8 cellular contexts compared by ENCODE assay signal in genomic region chr6:145815351-145815772, GRCh38. TPM values are rescaled to one million over a fixed set of nuclear protein-coding genes. Genes with fewer than 3 reads are reported as not detected.
DNase-seq lines count a peak whose midpoint lies in the region; ATAC-seq and TF ChIP-seq lines count a peak whose summit lies in the region.

No MANE protein-coding gene starts in this region.

- H3K27me3 Mint-ChIP-seq in endothelial cell (ENCODE audit: unreplicated experiment) = peaks cover 7% of the 10 kb centered on the region

- H2AFZ ChIP-seq in ACC112 (ENCODE audit: low read length, unreplicated experiment) = peak overlapping the region; percentile 98

- H3K9me3 ChIP-seq in RWPE2 (ENCODE audit: severe bottlenecking) = no peaks in the 10 kb centered on the region
- no peaks in the 10 kb centered on the region for H3K9me3 ChIP-seq in mucosa of rectum (ENCODE audit: control insufficient read depth in 2 of 2, low read length in 2 of 2)

- no peaks in the 10 kb centered on the region for H3K9me3 Mint-ChIP-seq in endothelial cell (ENCODE audit: unreplicated experiment)

- H3K4me3 ChIP-seq in ACC112 (ENCODE audit: low read depth, low read length) = peak overlapping the region; percentile 84
- peak overlapping the region; percentile 73 for H3K4me3 ChIP-seq in RWPE2 (ENCODE audit: severe bottlenecking)
- peak overlapping the region; percentile 73 to 83 for H3K4me3 ChIP-seq in mucosa of rectum (ENCODE audit: low read length in 2 of 2)

- ATAC-seq in GM18499 (IDR thresholded peaks at IDR 0.05; ENCODE audit: insufficient read depth, unreplicated experiment) = peak; percentile 0
- ATAC-seq in HG03039 (IDR thresholded peaks at IDR 0.05; ENCODE audit: unreplicated experiment) = peak; percentile 3
- ATAC-seq in RWPE2 (ENCODE audit: low read depth) = peak; percentile 19

- no peak for TF ChIP-seq CTCF in RWPE2 (IDR thresholded peaks at IDR 0.05; ENCODE audit: poor library complexity, severe bottlenecking)
- TF ChIP-seq CTCF in endothelial cell (IDR thresholded peaks at IDR 0.05; ENCODE audit: unreplicated experiment) = no peak

- DNase-seq in RWPE2 (ENCODE audit: low spot score) = no peak
- DNase-seq in endothelial cell (ENCODE audit: low spot score) = no peak
- DNase-seq in central memory CD4-positive, alpha-beta T cell = no peak
- no peak for DNase-seq in activated gamma-delta T cell (lab: John Stamatoyannopoulos, UW)

- H3K4me1 Mint-ChIP-seq in endothelial cell (ENCODE audit: unreplicated experiment) = peaks cover 25% of the 10 kb centered on the region

- H3K4me3 Mint-ChIP-seq in endothelial cell (ENCODE audit: unreplicated experiment) = peak overlapping the region; percentile 94

- no peaks in the 10 kb centered on the region for H3K36me3 ChIP-seq in ACC112 (ENCODE audit: insufficient read depth, low read length)
- no peaks in the 10 kb centered on the region; the same call in 1 of the 2 replicates for H3K36me3 ChIP-seq in RWPE2 (ENCODE audit: low read depth)
- no peaks in the 10 kb centered on the region for H3K36me3 ChIP-seq in mucosa of rectum (ENCODE audit: control insufficient read depth in 2 of 2, insufficient read depth in 2 of 2, low read length in 2 of 2)

- H3K27ac Mint-ChIP-seq in endothelial cell (ENCODE audit: unreplicated experiment) = peak overlapping the region; percentile 86

- H3K27ac ChIP-seq in ACC112 (ENCODE audit: low read depth, low read length) = peak overlapping the region; percentile 88
- peak overlapping the region; percentile 75 for H3K27ac ChIP-seq in RWPE2 (ENCODE audit: poor library complexity, severe bottlenecking)
- peak overlapping the region; percentile 88 to 92 for H3K27ac ChIP-seq in mucosa of rectum (ENCODE audit: low read depth in 2 of 2, low read length in 2 of 2)

- H3K4me1 ChIP-seq in ACC112 (ENCODE audit: control insufficient read depth, insufficient read depth, low read length, unreplicated experiment) (peaks cover 27% of the 10 kb centered on the region), RWPE2 (ENCODE audit: insufficient read depth, poor library complexity, severe bottlenecking) (peaks cover 17% of the 10 kb centered on the region), mucosa of rectum (ENCODE audit: control insufficient read depth in 2 of 2, insufficient read depth in 2 of 2, low read length in 2 of 2) (peaks cover 11 to 19% of the 10 kb centered on the region in 2 donors)

- peak overlapping the region; percentile 86 to 89 for H3K9ac ChIP-seq in mucosa of rectum (ENCODE audit: low read depth in 1 of 2, low read length in 2 of 2)

- peaks cover 52% of the 10 kb centered on the region for H3K79me2 ChIP-seq in ACC112 (ENCODE audit: control insufficient read depth, insufficient read depth, low read length, unreplicated experiment)

- no peaks in the 10 kb centered on the region for H3K36me3 Mint-ChIP-seq in endothelial cell (ENCODE audit: low read depth, unreplicated experiment)

- H3K27me3 ChIP-seq in ACC112 (ENCODE audit: insufficient read depth, low read length) (no peaks in the 10 kb centered on the region), RWPE2 (ENCODE audit: insufficient read depth, poor library complexity, severe bottlenecking) (no peaks in the 10 kb centered on the region), mucosa of rectum (ENCODE audit: control insufficient read depth in 2 of 2, insufficient read depth in 2 of 2, low read length in 2 of 2) (no peaks in the 10 kb centered on the region)

RNA-seq across cellular contexts. Expression of gene FBXO30, which starts 0.8 kb away (rescaled TPM):
- 14.2 TPM for total RNA-seq in endothelial cell (ENCODE audit: unreplicated experiment)
